14 cellular contexts compared by ENCODE assay signal in genomic region chr2:121342751-121343150, GRCh38. TPM values are rescaled to one million over a fixed set of nuclear protein-coding genes. Genes with fewer than 3 reads are reported as not detected.
DNase-seq lines count a peak whose midpoint lies in the region; ATAC-seq lines count a peak whose summit lies in the region.
"Had no signal": no experiment of that assay in that cellular context is flagged by ENCODE, and none has a peak within 500 bp of the region (broad histone marks: within the 10 kb centered on the region; RNA-seq: fewer than 3 reads in every experiment).

No MANE protein-coding gene starts in this region.

- H3K79me1 ChIP-seq in mesenchymal stem cell (replicated peaks; ENCODE audit: low read length, poor library complexity, severe bottlenecking): peaks cover 5% of the 10 kb centered on the region

- H3K4ac ChIP-seq in mesenchymal stem cell (ENCODE audit: low read depth in 1 of 2, low read length in 2 of 2): no peak overlapping the region

- no peak overlapping the region for H3K14ac ChIP-seq in mesenchymal stem cell (ENCODE audit: low read length in 2 of 2)

- no peaks in the 10 kb centered on the region for H3K27me3 Mint-ChIP-seq in T-helper 17 cell

- intact Hi-C loops in aorta (cut with DNase I): no loop called here

- H2BK5ac ChIP-seq in mesenchymal stem cell (ENCODE audit: low read depth, low read length, poor library complexity, severe bottlenecking): no peak overlapping the region

- H3K4me3 Mint-ChIP-seq in T-helper 17 cell: no peak overlapping the region
- H3K4me3 Mint-ChIP-seq in stimulated activated effector memory CD8-positive, alpha-beta T cell treated with anti-CD3 and anti-CD28 coated beads, Interleukin-12 subunit alpha, Interleukin-12 subunit beta, amount 100 ng/mL, for 72 hours: no peak overlapping the region

- peak overlapping the region; percentile 74 for H3K27ac Mint-ChIP-seq in T-helper 17 cell
- peak overlapping the region; percentile 2 for H3K27ac Mint-ChIP-seq in stimulated activated effector memory CD8-positive, alpha-beta T cell treated with anti-CD3 and anti-CD28 coated beads, Interleukin-12 subunit alpha, Interleukin-12 subunit beta, amount 100 ng/mL, for 72 hours

- no peaks in the 10 kb centered on the region for H3K4me1 Mint-ChIP-seq in T-helper 17 cell
- H3K4me1 Mint-ChIP-seq in stimulated activated effector memory CD8-positive, alpha-beta T cell treated with anti-CD3 and anti-CD28 coated beads, Interleukin-12 subunit alpha, Interleukin-12 subunit beta, amount 100 ng/mL, for 72 hours: no peaks in the 10 kb centered on the region

- no peak overlapping the region for H3K4me2 ChIP-seq in mesenchymal stem cell (ENCODE audit: low read length, poor library complexity, severe bottlenecking)

- no peaks in the 10 kb centered on the region for H3K9me3 Mint-ChIP-seq in stimulated activated effector memory CD8-positive, alpha-beta T cell treated with anti-CD3 and anti-CD28 coated beads, Interleukin-12 subunit alpha, Interleukin-12 subunit beta, amount 100 ng/mL, for 72 hours

- no peak overlapping the region for H2AK5ac ChIP-seq in mesenchymal stem cell (ENCODE audit: low read length, severe bottlenecking)

- H4K91ac ChIP-seq in mesenchymal stem cell (ENCODE audit: low read length): no peak overlapping the region

- H3K9me3 ChIP-seq in T-helper 17 cell (ENCODE audit: control insufficient read depth, low read length, poor library complexity, severe bottlenecking): no peaks in the 10 kb centered on the region
- H3K9me3 ChIP-seq in mesenchymal stem cell (ENCODE audit: control insufficient read depth, low read length): no peaks in the 10 kb centered on the region
- H3K9me3 ChIP-seq in aorta (ENCODE audit: control insufficient read depth, low read length): no peaks in the 10 kb centered on the region

- peaks cover 57 to 76% of the 10 kb centered on the region in 2 experiments for H3K36me3 ChIP-seq in mesenchymal stem cell (ENCODE audit: control insufficient read depth in 1 of 2, insufficient read depth in 2 of 2, low read depth in 1 of 2, low read length in 2 of 2)
- H3K36me3 ChIP-seq in aorta (ENCODE audit: control insufficient read depth in 1 of 2, insufficient read depth in 2 of 2, low read length in 1 of 2): peaks cover 6 to 7% of the 10 kb centered on the region in 2 donors

- H4K8ac ChIP-seq in mesenchymal stem cell (ENCODE audit: low read length): no peak overlapping the region

- no peak overlapping the region for H2BK15ac ChIP-seq in mesenchymal stem cell (ENCODE audit: low read depth, poor library complexity, severe bottlenecking)

- H2BK12ac ChIP-seq in mesenchymal stem cell (ENCODE audit: low read length in 2 of 2): no peak overlapping the region

- no peak overlapping the region for H3K4me3 ChIP-seq in mesenchymal stem cell (ENCODE audit: insufficient read depth in 1 of 2, low read depth in 1 of 2, low read length in 2 of 2)
- H3K4me3 ChIP-seq in aorta (ENCODE audit: low read length in 2 of 2): no peak overlapping the region

- H3K27ac ChIP-seq in mesenchymal stem cell (ENCODE audit: low read length, poor library complexity, severe bottlenecking) (no peak overlapping the region), aorta (ENCODE audit: low read depth in 1 of 2, low read length in 2 of 2) (no peak overlapping the region)
- H3K27ac ChIP-seq: C4-2B had no signal

- H3K36me3 Mint-ChIP-seq in T-helper 17 cell (ENCODE audit: low read depth): peaks cover 21% of the 10 kb centered on the region
- peaks cover 97% of the 10 kb centered on the region for H3K36me3 Mint-ChIP-seq in stimulated activated effector memory CD8-positive, alpha-beta T cell treated with anti-CD3 and anti-CD28 coated beads, Interleukin-12 subunit alpha, Interleukin-12 subunit beta, amount 100 ng/mL, for 72 hours

- no peak overlapping the region for H3K23ac ChIP-seq in mesenchymal stem cell (ENCODE audit: low read length in 2 of 2)

- H3K18ac ChIP-seq in mesenchymal stem cell (ENCODE audit: low read depth in 1 of 2, low read length in 2 of 2): no peak overlapping the region

- H2BK120ac ChIP-seq in mesenchymal stem cell (ENCODE audit: low read depth, low read length): no peak overlapping the region

- DNase-seq in M059J (ENCODE audit: low read depth) (peak; percentile 23), T-helper 17 cell (no peak), mesenchymal stem cell (peak; percentile 16), SK-N-DZ (ENCODE audit: low spot score) (no peak), aorta (no peak)
- DNase-seq in stimulated activated effector memory CD8-positive, alpha-beta T cell treated with anti-CD3 and anti-CD28 coated beads, Interleukin-12 subunit alpha, Interleukin-12 subunit beta, amount 100 ng/mL, for 72 hours (ENCODE audit: low spot score in 2 of 2): no peak
- DNase-seq: DMS79, Kasumi-1, NCI-H1092, NCI-H524 treated with DMSO at 0.1 percent for 48 hours, NCI-H82 had no signal

- 81% methylated on average over 3 of the region's 5 CpGs for WGBS in mesenchymal stem cell
- 88 to 89% methylated on average over 5 of the region's 5 CpGs for WGBS in aorta, 2 donors

- no peaks in the 10 kb centered on the region for H3K27me3 ChIP-seq in mesenchymal stem cell (ENCODE audit: control insufficient read depth in 1 of 2, insufficient read depth in 1 of 2, low read length in 2 of 2)
- H3K27me3 ChIP-seq in aorta (ENCODE audit: control insufficient read depth in 1 of 2, insufficient read depth in 2 of 2, low read length in 1 of 2): no peaks in the 10 kb centered on the region

- ATAC-seq in T-helper 17 cell (no peak), HG02798 (IDR thresholded peaks at IDR 0.05; ENCODE audit: poor library complexity, unreplicated experiment) (no peak), aorta (ENCODE audit: low FRiP score) (no peak)
- no peak for ATAC-seq in stimulated activated effector memory CD8-positive, alpha-beta T cell treated with anti-CD3 and anti-CD28 coated beads, Interleukin-12 subunit alpha, Interleukin-12 subunit beta, amount 100 ng/mL, for 72 hours
- ATAC-seq: Panc1 had no signal

- peaks cover 2% of the 10 kb centered on the region for H3K4me1 ChIP-seq in mesenchymal stem cell (ENCODE audit: control insufficient read depth, insufficient read depth, low read depth, low read length)
- no peaks in the 10 kb centered on the region for H3K4me1 ChIP-seq in aorta (ENCODE audit: control insufficient read depth in 1 of 2, insufficient read depth in 2 of 2, low read length in 2 of 2)

- H3K9ac ChIP-seq in mesenchymal stem cell (ENCODE audit: low read length): no peak overlapping the region

- no peak overlapping the region for H2AFZ ChIP-seq in mesenchymal stem cell (ENCODE audit: low read depth, low read length)

RNA-seq across cellular contexts. Expression of gene TFCP2L1, which starts 57.7 kb away (rescaled TPM):
- 0.12 TPM in 1 of 2 replicates, not detected in the other for total RNA-seq in M059J (2014; rRNA removed; shearing (Covaris generic))
- total RNA-seq in T-helper 17 cell (under 1 TPM in 1 of 2 donors, not detected in 1; 0.02 TPM), aorta (1 to 10 TPM in 1 of 2 donors, under 1 TPM in 1; 0.69 to 1.7 TPM)
- polyA plus RNA-seq in mesenchymal stem cell (2013, experiment 1 of 2): not detected
- not detected for polyA plus RNA-seq in mesenchymal stem cell (2013, experiment 2 of 2)
- polyA plus RNA-seq in SK-N-DZ (2014; cell fraction: cytosol; rRNA removed): not detected in 2 replicates
- polyA plus RNA-seq in SK-N-DZ (2014; cell fraction: nucleus; rRNA removed): 0.08 TPM in 1 of 2 replicates, not detected in the other
- polyA plus RNA-seq in aorta: 1 to 10 TPM in 1 of 2 donors, under 1 TPM in 1; 0.03 to 1.1 TPM

Comparison
In these comparisons a context has a peak if more than half of its experiments do, and no peak if none do; other contexts are left out.
1. DNase-seq: peak in M059J (single experiment) and mesenchymal stem cell (single experiment); none in T-helper 17 cell (0 of 3), stimulated activated effector memory CD8-positive, alpha-beta T cell treated with anti-CD3 and anti-CD28 coated beads, Interleukin-12 subunit alpha, Interleukin-12 subunit beta, amount 100 ng/mL, for 72 hours (0 of 2), SK-N-DZ (single experiment) and aorta (0 of 2).